ENCODE assay signal across 1 cellular context in genomic region chr7:1224093-1224702, GRCh38.
TF ChIP-seq lines count a peak whose summit lies in the region.

No MANE protein-coding gene starts in this region.

TF ChIP-seq in IMR-90, 13 proteins besides CTCF, POLR2A, EP300 and RAD21:
- TF ChIP-seq SMC3 (IDR thresholded peaks at IDR 0.05; ENCODE audit: low read depth, low read length) (no peak), USF2 (IDR thresholded peaks at IDR 0.05; ENCODE audit: low read depth, low read length) (no peak), NFE2L2 (IDR thresholded peaks at IDR 0.05; ENCODE audit: low read depth, low read length) (no peak), MXI1 (IDR thresholded peaks at IDR 0.05; ENCODE audit: borderline replicate concordance, low read depth, low read length) (no peak), BHLHE40 (IDR thresholded peaks at IDR 0.05; ENCODE audit: low read depth, low read length) (no peak), FOS (IDR thresholded peaks at IDR 0.05; ENCODE audit: low read depth, low read length) (no peak), MAFK (IDR thresholded peaks at IDR 0.05; ENCODE audit: low read depth, low read length) (no peak), CEBPB (IDR thresholded peaks at IDR 0.05; ENCODE audit: low read depth, low read length) (no peak), MAZ (IDR thresholded peaks at IDR 0.05; ENCODE audit: borderline replicate concordance, low read depth, low read length) (no peak), RCOR1 (IDR thresholded peaks at IDR 0.05; ENCODE audit: insufficient replicate concordance, low read length) (no peak), RFX5 (IDR thresholded peaks at IDR 0.05; ENCODE audit: low read depth, low read length) (no peak), CHD1 (IDR thresholded peaks at IDR 0.05; ENCODE audit: low read depth, low read length) (no peak), ELK1 (IDR thresholded peaks at IDR 0.05; ENCODE audit: borderline replicate concordance, low read depth, low read length) (no peak)
